27 cellular contexts compared by ENCODE assay signal in genomic region chr14:81408595-81408994, GRCh38. TPM values are rescaled to one million over a fixed set of nuclear protein-coding genes. Genes with fewer than 3 reads are reported as not detected.
"Had no signal": no experiment of that assay in that cellular context is flagged by ENCODE, and none has a peak within 500 bp of the region (broad histone marks: within the 10 kb centered on the region; RNA-seq: fewer than 3 reads in every experiment).

No MANE protein-coding gene starts in this region.

- H3K27me3 ChIP-seq: gastrocnemius medialis, neural progenitor cell, suprapubic skin, upper lobe of left lung had no signal

- H3K4me2 ChIP-seq: neural progenitor cell had no signal

- H3K9ac ChIP-seq: neural progenitor cell had no signal

- H3K27ac ChIP-seq: dorsolateral prefrontal cortex, heart left ventricle, left ventricle myocardium inferior, neural progenitor cell, prostate gland, suprapubic skin, upper lobe of left lung had no signal

- FAIRE-seq: colon had no signal

- ATAC-seq: activated CD8-positive, alpha-beta memory T cell treated with anti-CD3 and anti-CD28 coated beads, Interleukin-2, amount 10 ng/mL, durations not matched to agents 7 days and 5 days; activated naive CD8-positive, alpha-beta T cell treated with anti-CD3 and anti-CD28 coated beads, Interleukin-2, amount 50 U/mL, for 24 hours; gastrocnemius medialis; heart left ventricle; right cardiac atrium; T-cell had no signal

- H2AFZ ChIP-seq: neural progenitor cell had no signal

- H3K27me3 Mint-ChIP-seq: brain had no signal

- H3K9me3 Mint-ChIP-seq: activated CD4-positive, alpha-beta memory T cell treated with anti-CD3 and anti-CD28 coated beads, Interleukin-2, amount 10 ng/mL, durations not matched to agents 7 days and 5 days; activated naive CD4-positive, alpha-beta T cell treated with anti-CD3 and anti-CD28 coated beads for 36 hours; activated T-helper 2 cell treated with anti-CD3 and anti-CD28 coated beads, Interferon-gamma antibody, Interleukin-2, Interleukin-4, amounts not matched to agents 10 μg/mL and 5 μg/mL and 100 μg/mL, durations not matched to agents 14 hours and 24 hours and 36 hours; stimulated activated naive CD8-positive, alpha-beta T cell treated with anti-CD3 and anti-CD28 coated beads, Interleukin-15, Interleukin-2, amounts not matched to agents 100 ng/mL and 50 ng/mL, for 24 hours had no signal

- H3K36me3 Mint-ChIP-seq: activated CD8-positive, alpha-beta memory T cell treated with anti-CD3 and anti-CD28 coated beads, Interleukin-2, amount 10 ng/mL, durations not matched to agents 7 days and 5 days; T-cell had no signal

- H3K9me3 ChIP-seq: gastrocnemius medialis, prostate gland, suprapubic skin, upper lobe of left lung had no signal

- H3K4me3 ChIP-seq: dorsolateral prefrontal cortex, gastrocnemius medialis, heart left ventricle, left ventricle myocardium inferior, neural progenitor cell, prostate gland, skin epidermis, suprapubic skin, upper lobe of left lung had no signal

- H3K36me3 ChIP-seq: gastrocnemius medialis, heart left ventricle, left ventricle myocardium inferior, neural progenitor cell, prostate gland, suprapubic skin, upper lobe of left lung had no signal

- H3K4me1 ChIP-seq: left ventricle myocardium inferior, neural progenitor cell, prostate gland, upper lobe of left lung had no signal

- DNase-seq: activated CD4-positive, alpha-beta memory T cell treated with anti-CD3 and anti-CD28 coated beads, Interleukin-2, amount 10 ng/mL, durations not matched to agents 7 days and 5 days; activated CD4-positive, alpha-beta T cell treated with anti-CD3 and anti-CD28 coated beads for 48 hours; activated CD4-positive, CD25-positive, alpha-beta regulatory T cell; activated CD8-positive, alpha-beta memory T cell treated with anti-CD3 and anti-CD28 coated beads, Interleukin-2, amount 10 ng/mL, durations not matched to agents 7 days and 5 days; activated naive CD4-positive, alpha-beta T cell treated with anti-CD3 and anti-CD28 coated beads for 36 hours; activated naive CD8-positive, alpha-beta T cell treated with anti-CD3 and anti-CD28 coated beads, Interleukin-2, amount 50 U/mL, for 24 hours; anterior cingulate cortex; caudate nucleus; dorsolateral prefrontal cortex; erythroblast; gastrocnemius medialis; heart left ventricle; left ventricle myocardium inferior; mammary epithelial cell; right cardiac atrium; stimulated activated CD4-positive, alpha-beta T cell treated with anti-CD3 and anti-CD28 coated beads, Interleukin-15, amount 100 ng/mL, for 24 hours; stimulated activated CD4-positive, alpha-beta T cell treated with anti-CD3 and anti-CD28 coated beads, Interleukin-2, amount 100 ng/mL, for 48 hours; T-cell; upper lobe of left lung had no signal

- H3K4me1 Mint-ChIP-seq: activated CD4-positive, alpha-beta memory T cell treated with anti-CD3 and anti-CD28 coated beads, Interleukin-2, amount 10 ng/mL, durations not matched to agents 7 days and 5 days; activated CD8-positive, alpha-beta memory T cell treated with anti-CD3 and anti-CD28 coated beads, Interleukin-2, amount 10 ng/mL, durations not matched to agents 7 days and 5 days; activated naive CD8-positive, alpha-beta T cell treated with anti-CD3 and anti-CD28 coated beads, Interleukin-2, amount 50 U/mL, for 24 hours; brain; T-cell had no signal

- H3K27ac Mint-ChIP-seq: activated CD4-positive, alpha-beta memory T cell treated with anti-CD3 and anti-CD28 coated beads, Interleukin-2, amount 10 ng/mL, durations not matched to agents 7 days and 5 days; activated CD8-positive, alpha-beta memory T cell treated with anti-CD3 and anti-CD28 coated beads, Interleukin-2, amount 10 ng/mL, durations not matched to agents 7 days and 5 days; activated naive CD4-positive, alpha-beta T cell treated with anti-CD3 and anti-CD28 coated beads for 36 hours; activated naive CD8-positive, alpha-beta T cell treated with anti-CD3 and anti-CD28 coated beads, Interleukin-2, amount 50 U/mL, for 24 hours; activated T-helper 2 cell treated with anti-CD3 and anti-CD28 coated beads, Interferon-gamma antibody, Interleukin-2, Interleukin-4, amounts not matched to agents 10 μg/mL and 5 μg/mL and 100 μg/mL, durations not matched to agents 14 hours and 24 hours and 36 hours; brain; neural progenitor cell; stimulated activated naive CD8-positive, alpha-beta T cell treated with anti-CD3 and anti-CD28 coated beads, Interleukin-15, Interleukin-2, amounts not matched to agents 100 ng/mL and 50 ng/mL, for 24 hours; T-cell had no signal

- H3K4me3 Mint-ChIP-seq: activated CD4-positive, alpha-beta memory T cell treated with anti-CD3 and anti-CD28 coated beads, Interleukin-2, amount 10 ng/mL, durations not matched to agents 7 days and 5 days; activated CD8-positive, alpha-beta memory T cell treated with anti-CD3 and anti-CD28 coated beads, Interleukin-2, amount 10 ng/mL, durations not matched to agents 7 days and 5 days; activated naive CD4-positive, alpha-beta T cell treated with anti-CD3 and anti-CD28 coated beads for 36 hours; activated naive CD8-positive, alpha-beta T cell treated with anti-CD3 and anti-CD28 coated beads, Interleukin-2, amount 50 U/mL, for 24 hours; brain; neural progenitor cell; stimulated activated naive CD8-positive, alpha-beta T cell treated with anti-CD3 and anti-CD28 coated beads, Interleukin-15, Interleukin-2, amounts not matched to agents 100 ng/mL and 50 ng/mL, for 24 hours; T-cell had no signal

RNA-seq across cellular contexts. Expression of gene STON2, which starts 8.5 kb away (rescaled TPM):
- total RNA-seq: activated T-helper 2 cell treated with anti-CD3 and anti-CD28 coated beads, Interferon-gamma antibody, Interleukin-2, Interleukin-4, amounts not matched to agents 10 μg/mL and 5 μg/mL and 100 μg/mL, durations not matched to agents 14 hours and 24 hours and 36 hours had no signal
